ENCODE assay signal across 37 cellular contexts in genomic region chr3:79066481-79066880, GRCh38.
"Had no signal": no experiment of that assay in that cellular context is flagged by ENCODE, and none has a peak within 500 bp of the region (broad histone marks: within the 10 kb centered on the region; RNA-seq: fewer than 3 reads in every experiment).

No MANE protein-coding gene starts in this region.

- H3K27ac ChIP-seq: ascending aorta, cardiac muscle cell, VCaP had no signal

- H3K27me3 Mint-ChIP-seq: activated CD4-positive, alpha-beta memory T cell treated with anti-CD3 and anti-CD28 coated beads, Interleukin-2, amount 10 ng/mL, durations not matched to agents 7 days and 5 days; activated CD4-positive, alpha-beta T cell treated with anti-CD3 and anti-CD28 coated beads for 36 hours; activated CD4-positive, alpha-beta T cell treated with anti-CD3 and anti-CD28 coated beads, Interleukin-2, amount 10 ng/mL, durations not matched to agents 7 days and 5 days; activated CD8-positive, alpha-beta memory T cell treated with anti-CD3 and anti-CD28 coated beads, Interleukin-2, amount 10 ng/mL, durations not matched to agents 7 days and 5 days; activated naive CD4-positive, alpha-beta T cell treated with anti-CD3 and anti-CD28 coated beads, Interleukin-2, amount 10 ng/mL, durations not matched to agents 7 days and 5 days; activated naive CD4-positive, alpha-beta T cell treated with anti-CD3 and anti-CD28 coated beads, Interleukin-2, amount 50 U/mL, for 24 hours; activated naive CD8-positive, alpha-beta T cell; activated naive CD8-positive, alpha-beta T cell treated with anti-CD3 and anti-CD28 coated beads, Interleukin-2, amount 10 ng/mL, durations not matched to agents 7 days and 5 days; activated naive CD8-positive, alpha-beta T cell treated with anti-CD3 and anti-CD28 coated beads, Interleukin-2, amount 50 U/mL, for 24 hours; activated T-cell treated with anti-CD3 and anti-CD28 coated beads, Interleukin-2, amount 50 U/mL, for 24 hours; central memory CD8-positive, alpha-beta T cell had no signal

- H3K36me3 ChIP-seq: ascending aorta, cardiac muscle cell had no signal

- H3K4me3 Mint-ChIP-seq: activated CD4-positive, alpha-beta memory T cell treated with anti-CD3 and anti-CD28 coated beads, Interleukin-2, amount 10 ng/mL, durations not matched to agents 7 days and 5 days; activated CD4-positive, alpha-beta T cell treated with anti-CD3 and anti-CD28 coated beads for 36 hours; activated CD4-positive, alpha-beta T cell treated with anti-CD3 and anti-CD28 coated beads, Interleukin-2, amount 10 ng/mL, durations not matched to agents 7 days and 5 days; activated CD8-positive, alpha-beta memory T cell treated with anti-CD3 and anti-CD28 coated beads, Interleukin-2, amount 10 ng/mL, durations not matched to agents 7 days and 5 days; activated CD8-positive, alpha-beta T cell treated with anti-CD3 and anti-CD28 coated beads, Interleukin-2, amount 10 ng/mL, durations not matched to agents 7 days and 5 days; activated naive CD4-positive, alpha-beta T cell treated with anti-CD3 and anti-CD28 coated beads, Interleukin-2, amount 10 ng/mL, durations not matched to agents 7 days and 5 days; activated naive CD4-positive, alpha-beta T cell treated with anti-CD3 and anti-CD28 coated beads, Interleukin-2, amount 50 U/mL, for 24 hours; activated naive CD8-positive, alpha-beta T cell; activated naive CD8-positive, alpha-beta T cell treated with anti-CD3 and anti-CD28 coated beads, Interleukin-2, amount 10 ng/mL, durations not matched to agents 7 days and 5 days; activated naive CD8-positive, alpha-beta T cell treated with anti-CD3 and anti-CD28 coated beads, Interleukin-2, amount 50 U/mL, for 24 hours; activated T-cell treated with anti-CD3 and anti-CD28 coated beads, Interleukin-2, amount 50 U/mL, for 24 hours; brain; central memory CD8-positive, alpha-beta T cell; T-helper 1 cell treated with Interleukin-12 subunit alpha and Interleukin-12 subunit beta and Interleukin-4 antibody, amounts not matched to agents 30 μg/mL and 1 μg/mL, for 36 hours; T-helper 2 cell treated with Interferon-gamma antibody and Interleukin-4, amounts not matched to agents 5 μg/mL and 100 μg/mL, for 36 hours had no signal

- H3K4me1 ChIP-seq: ascending aorta had no signal

- H3K4me3 ChIP-seq: ascending aorta, cardiac muscle cell had no signal

- H3K9me3 Mint-ChIP-seq: activated CD4-positive, alpha-beta T cell treated with anti-CD3 and anti-CD28 coated beads, Interleukin-2, amount 10 ng/mL, durations not matched to agents 7 days and 5 days; activated naive CD4-positive, alpha-beta T cell treated with anti-CD3 and anti-CD28 coated beads, Interleukin-2, amount 50 U/mL, for 24 hours; activated naive CD8-positive, alpha-beta T cell treated with anti-CD3 and anti-CD28 coated beads, Interleukin-2, amount 10 ng/mL, durations not matched to agents 7 days and 5 days; activated naive CD8-positive, alpha-beta T cell treated with anti-CD3 and anti-CD28 coated beads, Interleukin-2, amount 50 U/mL, for 24 hours had no signal

- H3K27me3 ChIP-seq: ascending aorta, cardiac muscle cell had no signal

- H3K36me3 Mint-ChIP-seq: activated CD8-positive, alpha-beta memory T cell treated with anti-CD3 and anti-CD28 coated beads, Interleukin-2, amount 10 ng/mL, durations not matched to agents 7 days and 5 days; activated naive CD4-positive, alpha-beta T cell treated with anti-CD3 and anti-CD28 coated beads, Interleukin-2, amount 10 ng/mL, durations not matched to agents 7 days and 5 days; activated naive CD4-positive, alpha-beta T cell treated with anti-CD3 and anti-CD28 coated beads, Interleukin-2, amount 50 U/mL, for 24 hours; activated naive CD8-positive, alpha-beta T cell; activated naive CD8-positive, alpha-beta T cell treated with anti-CD3 and anti-CD28 coated beads, Interleukin-2, amount 10 ng/mL, durations not matched to agents 7 days and 5 days; brain had no signal

- H3K9me3 ChIP-seq: ascending aorta had no signal

- DNase-seq: activated CD4-positive, alpha-beta memory T cell treated with anti-CD3 and anti-CD28 coated beads, Interleukin-2, amount 10 ng/mL, durations not matched to agents 7 days and 5 days; activated CD4-positive, alpha-beta T cell treated with anti-CD3 and anti-CD28 coated beads for 1 hour; activated CD4-positive, alpha-beta T cell treated with anti-CD3 and anti-CD28 coated beads for 36 hours; activated CD4-positive, alpha-beta T cell treated with anti-CD3 and anti-CD28 coated beads for 48 hours; activated CD4-positive, alpha-beta T cell treated with anti-CD3 and anti-CD28 coated beads, Interleukin-2, amount 10 ng/mL, durations not matched to agents 7 days and 5 days; activated CD4-positive, alpha-beta T cell treated with anti-CD3 and anti-CD28 coated beads, Interleukin-2, amount 50 U/mL, for 48 hours; activated CD4-positive, CD25-positive, alpha-beta regulatory T cell; activated CD8-positive, alpha-beta memory T cell treated with anti-CD3 and anti-CD28 coated beads for 24 hours; activated CD8-positive, alpha-beta memory T cell treated with anti-CD3 and anti-CD28 coated beads, Interleukin-2, amount 10 ng/mL, durations not matched to agents 7 days and 5 days; activated CD8-positive, alpha-beta memory T cell treated with anti-CD3 and anti-CD28 coated beads, Interleukin-2, amount 50 U/mL, for 48 hours; activated CD8-positive, alpha-beta T cell treated with anti-CD3 and anti-CD28 coated beads, Interleukin-2, amount 10 ng/mL, durations not matched to agents 7 days and 5 days; activated effector memory CD4-positive, alpha-beta T cell treated with Interleukin-2 at 50 U/mL for 16 hours; activated gamma-delta T cell; activated naive CD4-positive, alpha-beta T cell treated with anti-CD3 and anti-CD28 coated beads, Interleukin-2, amount 10 ng/mL, durations not matched to agents 7 days and 5 days; activated naive CD4-positive, alpha-beta T cell treated with Interleukin-2 at 50 U/mL for 16 hours; activated naive CD8-positive, alpha-beta T cell treated with anti-CD3 and anti-CD28 coated beads, Interleukin-2, amount 10 ng/mL, durations not matched to agents 7 days and 5 days; activated naive CD8-positive, alpha-beta T cell treated with anti-CD3 and anti-CD28 coated beads, Interleukin-2, amount 50 U/mL, for 24 hours; activated T-cell treated with anti-CD3 and anti-CD28 coated beads, Interleukin-2, amount 50 U/mL, for 24 hours; activated T-cell treated with anti-CD3 and anti-CD28 coated beads, Interleukin-2, amount 50 U/mL, for 48 hours; amygdala; anterior cingulate cortex; caudate nucleus; SW 1271; T-helper 1 cell; T-helper 2 cell; T-helper 9 cell had no signal

- H3K4me1 Mint-ChIP-seq: activated CD4-positive, alpha-beta memory T cell treated with anti-CD3 and anti-CD28 coated beads, Interleukin-2, amount 10 ng/mL, durations not matched to agents 7 days and 5 days; activated CD4-positive, alpha-beta T cell treated with anti-CD3 and anti-CD28 coated beads for 36 hours; activated CD4-positive, alpha-beta T cell treated with anti-CD3 and anti-CD28 coated beads, Interleukin-2, amount 10 ng/mL, durations not matched to agents 7 days and 5 days; activated CD8-positive, alpha-beta memory T cell treated with anti-CD3 and anti-CD28 coated beads, Interleukin-2, amount 10 ng/mL, durations not matched to agents 7 days and 5 days; activated naive CD4-positive, alpha-beta T cell treated with anti-CD3 and anti-CD28 coated beads, Interleukin-2, amount 10 ng/mL, durations not matched to agents 7 days and 5 days; activated naive CD4-positive, alpha-beta T cell treated with anti-CD3 and anti-CD28 coated beads, Interleukin-2, amount 50 U/mL, for 24 hours; activated naive CD8-positive, alpha-beta T cell treated with anti-CD3 and anti-CD28 coated beads, Interleukin-2, amount 10 ng/mL, durations not matched to agents 7 days and 5 days; activated naive CD8-positive, alpha-beta T cell treated with anti-CD3 and anti-CD28 coated beads, Interleukin-2, amount 50 U/mL, for 24 hours; brain; central memory CD8-positive, alpha-beta T cell had no signal

- H3K27ac Mint-ChIP-seq: activated CD4-positive, alpha-beta memory T cell treated with anti-CD3 and anti-CD28 coated beads, Interleukin-2, amount 10 ng/mL, durations not matched to agents 7 days and 5 days; activated CD4-positive, alpha-beta T cell treated with anti-CD3 and anti-CD28 coated beads for 36 hours; activated CD4-positive, alpha-beta T cell treated with anti-CD3 and anti-CD28 coated beads, Interleukin-2, amount 10 ng/mL, durations not matched to agents 7 days and 5 days; activated CD8-positive, alpha-beta memory T cell treated with anti-CD3 and anti-CD28 coated beads, Interleukin-2, amount 10 ng/mL, durations not matched to agents 7 days and 5 days; activated CD8-positive, alpha-beta T cell treated with anti-CD3 and anti-CD28 coated beads, Interleukin-2, amount 10 ng/mL, durations not matched to agents 7 days and 5 days; activated naive CD4-positive, alpha-beta T cell treated with anti-CD3 and anti-CD28 coated beads, Interleukin-2, amount 10 ng/mL, durations not matched to agents 7 days and 5 days; activated naive CD4-positive, alpha-beta T cell treated with anti-CD3 and anti-CD28 coated beads, Interleukin-2, amount 50 U/mL, for 24 hours; activated naive CD8-positive, alpha-beta T cell; activated naive CD8-positive, alpha-beta T cell treated with anti-CD3 and anti-CD28 coated beads, Interleukin-2, amount 10 ng/mL, durations not matched to agents 7 days and 5 days; activated naive CD8-positive, alpha-beta T cell treated with anti-CD3 and anti-CD28 coated beads, Interleukin-2, amount 50 U/mL, for 24 hours; activated T-cell treated with anti-CD3 and anti-CD28 coated beads, Interleukin-2, amount 50 U/mL, for 24 hours; activated T-helper 2 cell treated with anti-CD3 and anti-CD28 coated beads, Interferon-gamma antibody, Interleukin-2, Interleukin-4, amounts not matched to agents 10 μg/mL and 5 μg/mL and 100 μg/mL, durations not matched to agents 14 hours and 24 hours and 36 hours; brain; T-helper 1 cell treated with Interleukin-12 subunit alpha and Interleukin-12 subunit beta and Interleukin-4 antibody, amounts not matched to agents 30 μg/mL and 1 μg/mL, for 36 hours; T-helper 2 cell treated with Interferon-gamma antibody and Interleukin-4, amounts not matched to agents 5 μg/mL and 100 μg/mL, for 36 hours had no signal

- ATAC-seq: activated CD4-positive, alpha-beta T cell treated with anti-CD3 and anti-CD28 coated beads for 36 hours; activated CD4-positive, CD25-positive, alpha-beta regulatory T cell treated with anti-CD3 and anti-CD28 coated beads, Interleukin-2, amount 50 U/mL, for 24 hours; activated CD8-positive, alpha-beta memory T cell treated with anti-CD3 and anti-CD28 coated beads, Interleukin-2, amount 10 ng/mL, durations not matched to agents 7 days and 5 days; activated CD8-positive, alpha-beta T cell treated with anti-CD3 and anti-CD28 coated beads, Interleukin-2, amount 10 ng/mL, durations not matched to agents 7 days and 5 days; activated naive CD8-positive, alpha-beta T cell treated with anti-CD3 and anti-CD28 coated beads, Interleukin-2, amount 50 U/mL, for 24 hours had no signal
